In the genomic region with DNA sequence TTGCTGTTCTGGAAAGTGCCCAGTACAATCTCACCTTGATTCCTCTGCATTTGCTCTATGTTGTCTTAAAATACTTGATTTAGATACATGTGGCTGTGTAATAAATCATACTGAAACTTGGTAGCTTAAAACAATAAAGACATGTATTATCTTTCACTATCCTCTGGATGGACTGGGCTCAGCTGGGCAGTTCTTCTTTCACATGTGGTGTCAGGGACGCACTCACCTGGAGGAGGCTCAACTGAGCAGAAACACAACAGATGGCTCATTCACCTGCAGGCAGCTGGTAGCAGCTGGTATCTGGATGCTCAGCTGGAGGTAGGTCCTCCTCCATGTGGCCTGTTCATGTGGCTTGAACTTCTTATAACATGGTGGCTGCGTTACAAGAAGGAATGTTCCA, we compare ENCODE assay signal across 22 cellular contexts.
DNase-seq lines count a peak whose midpoint lies in the region; ATAC-seq and TF ChIP-seq lines count a peak whose summit lies in the region.
"Had no signal": no experiment of that assay in that cellular context is flagged by ENCODE, and none has a peak within 500 bp of the region (broad histone marks: within the 10 kb centered on the region; RNA-seq: fewer than 3 reads in every experiment).

No MANE protein-coding gene starts in this region.

- H3K27me3 ChIP-seq in GM23338 (ENCODE audit: insufficient read depth): no peaks in the 10 kb centered on the region
- no peaks in the 10 kb centered on the region for H3K27me3 ChIP-seq in smooth muscle cell (ENCODE audit: low read depth)
- no peaks in the 10 kb centered on the region for H3K27me3 ChIP-seq in foreskin keratinocyte
- H3K27me3 ChIP-seq: BE2C, BLaER1 had no signal

- H3K9me3 ChIP-seq in smooth muscle cell (replicated peaks; ENCODE audit: low read depth): no peaks in the 10 kb centered on the region
- H3K9me3 ChIP-seq: BE2C, BLaER1 had no signal

- peaks cover 8% of the 10 kb centered on the region for H3K4me1 Mint-ChIP-seq in GM23338
- H3K4me1 Mint-ChIP-seq: CD14-positive monocyte; CD4-positive, alpha-beta memory T cell; CD4-positive, CD25-positive, alpha-beta regulatory T cell; CD8-positive, alpha-beta memory T cell had no signal

- H2AFZ ChIP-seq in GM23338 (no peak overlapping the region), smooth muscle cell (ENCODE audit: low read depth) (peak overlapping the region; percentile 24)

- no peaks in the 10 kb centered on the region for H4K20me1 ChIP-seq in GM23338 (replicated peaks; ENCODE audit: insufficient read depth)
- H4K20me1 ChIP-seq in smooth muscle cell (ENCODE audit: low read depth): no peaks in the 10 kb centered on the region
- H4K20me1 ChIP-seq: BLaER1 had no signal

- no peak for TF ChIP-seq CTCF in GM23338 (conservative IDR thresholded peaks at IDR 0.05; ENCODE audit: low read depth in 2 of 2)
- no peak for TF ChIP-seq CTCF in smooth muscle cell (IDR thresholded peaks at IDR 0.05; ENCODE audit: borderline replicate concordance, insufficient read depth, poor library complexity, severe bottlenecking)
- TF ChIP-seq CTCF in foreskin keratinocyte (conservative IDR thresholded peaks at IDR 0.05): no peak

- peaks cover 4% of the 10 kb centered on the region for H3K27me3 Mint-ChIP-seq in GM23338 (ENCODE audit: insufficient read depth, low read depth, poor library complexity)
- H3K27me3 Mint-ChIP-seq: CD4-positive, alpha-beta memory T cell; CD4-positive, CD25-positive, alpha-beta regulatory T cell; CD8-positive, alpha-beta memory T cell had no signal

- no peaks in the 10 kb centered on the region for H3K79me2 ChIP-seq in GM23338 (replicated peaks; ENCODE audit: insufficient read depth)
- no peaks in the 10 kb centered on the region for H3K79me2 ChIP-seq in smooth muscle cell (ENCODE audit: low read depth)

- H3K9ac ChIP-seq in smooth muscle cell (ENCODE audit: low read depth): no peak overlapping the region
- H3K9ac ChIP-seq: BLaER1 had no signal

- H3K4me2 ChIP-seq in GM23338 (no peak overlapping the region), smooth muscle cell (no peak overlapping the region)
- H3K4me2 ChIP-seq: BLaER1 had no signal

- 90% methylated on average over 2 of the region's 2 CpGs for WGBS in smooth muscle cell (ENCODE audit: low lambda C conversion rate)

- ATAC-seq in GM23338: no peak
- no peak for ATAC-seq in foreskin keratinocyte

- H3K4me1 ChIP-seq in GM23338 (ENCODE audit: insufficient read depth) (no peaks in the 10 kb centered on the region), smooth muscle cell (ENCODE audit: low read depth) (no peaks in the 10 kb centered on the region), foreskin keratinocyte (no peaks in the 10 kb centered on the region)
- H3K4me1 ChIP-seq: BE2C had no signal

- H3K36me3 ChIP-seq in GM23338 (ENCODE audit: insufficient read depth) (no peaks in the 10 kb centered on the region), smooth muscle cell (ENCODE audit: low read depth) (no peaks in the 10 kb centered on the region)
- H3K36me3 ChIP-seq: BE2C, BLaER1 had no signal

- H3K4me3 ChIP-seq in GM23338 (no peak overlapping the region), smooth muscle cell (no peak overlapping the region)
- H3K4me3 ChIP-seq: BLaER1 had no signal

- no peak overlapping the region for H3K4me3 Mint-ChIP-seq in GM23338
- H3K4me3 Mint-ChIP-seq: CD14-positive monocyte; CD4-positive, alpha-beta memory T cell; CD4-positive, CD25-positive, alpha-beta regulatory T cell; CD8-positive, alpha-beta memory T cell had no signal

- no peak overlapping the region for H3K27ac ChIP-seq in GM23338 (ENCODE audit: low read depth)
- no peak overlapping the region for H3K27ac ChIP-seq in smooth muscle cell (ENCODE audit: low read depth)
- H3K27ac ChIP-seq in foreskin keratinocyte: no peak overlapping the region
- H3K27ac ChIP-seq: BLaER1 had no signal

- no peaks in the 10 kb centered on the region for H3K9me2 ChIP-seq in GM23338 (ENCODE audit: insufficient read depth)

- DNase-seq in NCI-H2171 treated with DMSO at 0.1 percent for 48 hours (lab: John Stamatoyannopoulos, UW) (peak; percentile 12), NCI-H2171 (lab: John Stamatoyannopoulos, UW) (no peak), GM23338 (ENCODE audit: low spot score) (no peak), left kidney (ENCODE audit: low read depth, low spot score) (peak; percentile 34), smooth muscle cell (lab: John Stamatoyannopoulos, UW; ENCODE audit: unreplicated experiment) (no peak), foreskin keratinocyte (no peak), DMS79 treated with DMSO at 0.1 percent for 48 hours (lab: John Stamatoyannopoulos, UW) (no peak), SK-N-DZ (ENCODE audit: low spot score) (no peak)
- DNase-seq: 8988T; ACHN; BE2C; C1 segment of cervical spinal cord; CD4-positive, alpha-beta memory T cell; CD4-positive, CD25-positive, alpha-beta regulatory T cell; CD8-positive, alpha-beta memory T cell; COR-L47; DMS 273 treated with DMSO at 0.1 percent for 48 hours; DMS153; DMS79; GF-D8 had no signal

- no peak overlapping the region for H3K27ac Mint-ChIP-seq in GM23338
- H3K27ac Mint-ChIP-seq: CD14-positive monocyte; CD4-positive, alpha-beta memory T cell; CD4-positive, CD25-positive, alpha-beta regulatory T cell; CD8-positive, alpha-beta memory T cell had no signal

- peaks cover 59% of the 10 kb centered on the region for H3K9me3 Mint-ChIP-seq in GM23338

- H3F3A ChIP-seq in GM23338 (replicated peaks; ENCODE audit: low read depth): no peaks in the 10 kb centered on the region
- no peaks in the 10 kb centered on the region for H3F3A ChIP-seq in smooth muscle cell (ENCODE audit: low read depth)

- peaks cover 5% of the 10 kb centered on the region; the same call in 2 of the 3 replicates for H3K36me3 Mint-ChIP-seq in GM23338 (ENCODE audit: low read depth)
- H3K36me3 Mint-ChIP-seq: CD14-positive monocyte; CD4-positive, alpha-beta memory T cell; CD4-positive, CD25-positive, alpha-beta regulatory T cell; CD8-positive, alpha-beta memory T cell had no signal

TF ChIP-seq in GM23338, 12 proteins besides CTCF, POLR2A, EP300 and RAD21:
- no peak for TF ChIP-seq STAT1 (IDR thresholded peaks at IDR 0.05; ENCODE audit: unreplicated experiment)
- TF ChIP-seq ZNF331 (CRISPR knock-in tag; IDR thresholded peaks at IDR 0.05; ENCODE audit: low read depth): peak; percentile 68; the same call in 1 of the 2 replicates

Comparison
In these comparisons a context has a peak if more than half of its experiments do, and no peak if none do; other contexts are left out.
1. DNase-seq: peak in NCI-H2171 treated with DMSO at 0.1 percent for 48 hours (single experiment) and left kidney (single experiment); none in NCI-H2171 (single experiment), GM23338 (single experiment), smooth muscle cell (single experiment), foreskin keratinocyte (0 of 2), DMS79 treated with DMSO at 0.1 percent for 48 hours (single experiment) and SK-N-DZ (single experiment).